In genomic region chr12:50753232-50753769, GRCh38 we compare ENCODE assay signal across 21 cellular contexts.
"Had no signal": no experiment of that assay in that cellular context is flagged by ENCODE, and none has a peak within 500 bp of the region (broad histone marks: within the 10 kb centered on the region; RNA-seq: fewer than 3 reads in every experiment).

No MANE protein-coding gene starts in this region.

- H3K9me3 ChIP-seq: adrenal gland, body of pancreas, mucosa of descending colon, neutrophil, upper lobe of left lung had no signal

- H3K27ac ChIP-seq: body of pancreas, neutrophil, upper lobe of left lung, WERI-Rb-1 had no signal

- H3K4me3 ChIP-seq: adrenal gland, body of pancreas, mucosa of descending colon, upper lobe of left lung had no signal

- H3K27me3 ChIP-seq: adrenal gland, body of pancreas, neutrophil, upper lobe of left lung had no signal

- H3K36me3 ChIP-seq: adrenal gland had no signal

- DNase-seq: activated CD4-positive, alpha-beta T cell treated with anti-CD3 and anti-CD28 coated beads for 4 hours; activated CD8-positive, alpha-beta T cell treated with anti-CD3 and anti-CD28 coated beads for 36 hours; activated naive CD4-positive, alpha-beta T cell treated with anti-CD3 and anti-CD28 coated beads, Interleukin-2, amount 50 U/mL, for 16 hours; activated T-cell treated with anti-CD3 and anti-CD28 coated beads for 4 hours; body of pancreas; cerebellar nuclear complex; effector memory CD8-positive, alpha-beta T cell; hypothalamus; mammary epithelial cell; mucosa of descending colon; naive thymus-derived CD8-positive, alpha-beta T cell; stimulated activated CD4-positive, alpha-beta T cell treated with anti-CD3 and anti-CD28 coated beads, Interleukin-12 subunit alpha, Interleukin-12 subunit beta, amount 100 ng/mL, for 4 hours; stimulated activated naive CD4-positive, alpha-beta T cell; substantia nigra; T-cell; upper lobe of left lung; WERI-Rb-1 had no signal

- H3K4me1 ChIP-seq: adrenal gland, body of pancreas, upper lobe of left lung had no signal

- ATAC-seq: activated CD8-positive, alpha-beta T cell treated with anti-CD3 and anti-CD28 coated beads for 36 hours; activated T-helper 17 cell treated with anti-CD3 and anti-CD28 coated beads, Interleukin-2, amount 50 U/mL, for 72 hours; body of pancreas; effector memory CD8-positive, alpha-beta T cell; mucosa of descending colon; naive thymus-derived CD8-positive, alpha-beta T cell; sciatic nerve; T-cell had no signal
